8 cellular contexts compared by ENCODE assay signal in genomic region chr12:30754383-30754749, GRCh38. TPM values are rescaled to one million over a fixed set of nuclear protein-coding genes. Genes with fewer than 3 reads are reported as not detected.
DNase-seq lines count a peak whose midpoint lies in the region; ATAC-seq, FAIRE-seq and TF ChIP-seq lines count a peak whose summit lies in the region.

No MANE protein-coding gene starts in this region.

- no peak for FAIRE-seq in GM12891 (lab: Jason Lieb, UNC)

- peaks cover 0 to 15% of the 10 kb centered on the region in 2 experiments; a peak in 1 of 3 replicates for H3K36me3 ChIP-seq in HEK293 (ENCODE audit: control insufficient read depth in 2 of 2, insufficient read depth in 1 of 2, low read length in 2 of 2)

- peaks cover 9% of the 10 kb centered on the region for H3K4me1 Mint-ChIP-seq in glutamatergic neuron (ENCODE audit: low read depth, unreplicated experiment)

- no peak for TF ChIP-seq POLR2A in GM12891 (IDR thresholded peaks at IDR 0.05; ENCODE audit: low read depth, low read length)

- H3K4me3 ChIP-seq in GM08714 (ENCODE audit: low read length): peak overlapping the region; percentile 74
- H3K4me3 ChIP-seq in HEK293 (ENCODE audit: low read depth, low read length): peak overlapping the region; percentile 83
- H3K4me3 ChIP-seq in WI38 (ENCODE audit: low read depth, low read length): peak overlapping the region; percentile 74
- peak overlapping the region; percentile 49 to 95 (median 80) for H3K4me3 ChIP-seq in skin epidermis

- DNase-seq in glutamatergic neuron (no peak), kidney glomerular epithelial cell (lab: John Stamatoyannopoulos, UW) (no peak), GM12891 (ENCODE audit: insufficient read length, low spot score) (no peak)

- no peaks in the 10 kb centered on the region for H3K36me3 Mint-ChIP-seq in glutamatergic neuron (ENCODE audit: unreplicated experiment)

- 0 out of 2 replicates have a peak, but pooled peaks cover 4% of the 10 kb centered on the region for H3K4me1 ChIP-seq in HEK293 (ENCODE audit: control insufficient read depth, insufficient read depth, low read length)

- no peak for ATAC-seq in GM18867 (IDR thresholded peaks at IDR 0.05; ENCODE audit: unreplicated experiment)

- no peak for TF ChIP-seq CTCF in HEK293 (tag by site-specific recombination; IDR thresholded peaks at IDR 0.05)
- no peak for TF ChIP-seq CTCF in WI38 (IDR thresholded peaks at IDR 0.05; ENCODE audit: low read depth, low read length)
- no peak for TF ChIP-seq CTCF in glutamatergic neuron (IDR thresholded peaks at IDR 0.05; ENCODE audit: partially characterized antibody, unreplicated experiment)

- peak overlapping the region; percentile 93 for H3K4me3 Mint-ChIP-seq in glutamatergic neuron (ENCODE audit: unreplicated experiment)

- CTCF ChIA-PET in HEK293 (lab: Yijun Ruan, JAX): interaction anchor here (1.1 to 6.0 kb wide), 3 partner anchors 52 to 59 kb away, joined by 5 to 24 read pairs (median 6); no protein-coding TSS in a partner anchor

- peak overlapping the region; percentile 88 for H3K27ac Mint-ChIP-seq in glutamatergic neuron (ENCODE audit: unreplicated experiment)

- POLR2A ChIA-PET in HEK293 (lab: Yijun Ruan, JAX): interaction anchor here (1.0 to 3.8 kb wide), 8 partner anchors 8 to 59 kb away, joined by 3 to 33 read pairs (median 4); partner anchors contain the start of gene IPO8

- H3K27ac ChIP-seq in HEK293 (ENCODE audit: extremely low read depth, low read depth, low read length) (peak overlapping the region; percentile 74), skin epidermis (peak overlapping the region in 19 of 21 experiments; percentile 56 to 91 (median 84))

- H3K9me3 ChIP-seq in HEK293 (ENCODE audit: control insufficient read depth, insufficient read depth, low read depth, low read length): no peaks in the 10 kb centered on the region

- H3K27me3 Mint-ChIP-seq in glutamatergic neuron (ENCODE audit: unreplicated experiment): peaks cover 3% of the 10 kb centered on the region

- H3K9me3 Mint-ChIP-seq in glutamatergic neuron (ENCODE audit: unreplicated experiment): peaks cover 11% of the 10 kb centered on the region

TF ChIP-seq in HEK293, 187 proteins besides CTCF, POLR2A, EP300 and RAD21 (continues in another document):
- peak; percentile 69; the same call in 1 of the 2 replicates for TF ChIP-seq PATZ1 (tag by site-specific recombination; IDR thresholded peaks at IDR 0.05)
- peak; percentile 20; the same call in 1 of the 2 replicates for TF ChIP-seq PBX3 (CRISPR knock-in tag; IDR thresholded peaks at IDR 0.05)
- no peak for TF ChIP-seq PRDM6 (tag by site-specific recombination; IDR thresholded peaks at IDR 0.05)
- TF ChIP-seq ZNF341 (tag by site-specific recombination; IDR thresholded peaks at IDR 0.05; ENCODE audit: low read depth): peak; percentile 68
- 0 out of 2 replicates have a peak, but pooled peaks have one; percentile 32 for TF ChIP-seq ZNF366 (tag by site-specific recombination; conservative IDR thresholded peaks at IDR 0.05)

TF ChIP-seq in GM12891, 5 proteins besides CTCF, POLR2A, EP300 and RAD21:
- TF ChIP-seq TAF1 (IDR thresholded peaks at IDR 0.05; ENCODE audit: low read depth, low read length) (no peak), PAX5 (IDR thresholded peaks at IDR 0.05; ENCODE audit: insufficient read depth, low read length, severe bottlenecking) (no peak), POU2F2 (IDR thresholded peaks at IDR 0.05; ENCODE audit: low read depth, low read length) (no peak), POLR2AphosphoS5 (IDR thresholded peaks at IDR 0.05; ENCODE audit: low read depth, low read length) (no peak), SPI1 (IDR thresholded peaks at IDR 0.05; ENCODE audit: low read depth, low read length) (no peak)

RNA-seq across cellular contexts. Expression of gene CAPRIN2, which starts 0.4 kb away (rescaled TPM):
- 36.5 TPM for total RNA-seq in glutamatergic neuron (ENCODE audit: unreplicated experiment)
- polyA plus RNA-seq in GM12891 (2012; ENCODE audit: low read depth, missing spikeins): 4.1 TPM

RNA-seq across cellular contexts. Expression of gene IPO8, which starts 58.7 kb away (rescaled TPM):
- total RNA-seq in glutamatergic neuron (ENCODE audit: unreplicated experiment): 29.7 TPM
- 15.0 TPM for polyA plus RNA-seq in GM12891 (2012; ENCODE audit: low read depth, missing spikeins)
